ENCODE assay signal across 17 cellular contexts in genomic region chrX:112844250-112844649, GRCh38. TPM values are rescaled to one million over a fixed set of nuclear protein-coding genes. Genes with fewer than 3 reads are reported as not detected.
DNase-seq lines count a peak whose midpoint lies in the region; ATAC-seq and TF ChIP-seq lines count a peak whose summit lies in the region.
"Had no signal": no experiment of that assay in that cellular context is flagged by ENCODE, and none has a peak within 500 bp of the region (broad histone marks: within the 10 kb centered on the region; RNA-seq: fewer than 3 reads in every experiment).

No MANE protein-coding gene starts in this region.

- H3K4me3 ChIP-seq in GM12865 (ENCODE audit: low read depth, low read length), result no peak overlapping the region
- H3K4me3 ChIP-seq: smooth muscle cell had no signal

- DNase-seq in GM12865 (ENCODE audit: low read depth), result peak; percentile 28
- DNase-seq in astrocyte of the hippocampus (ENCODE audit: low read depth, low spot score), result peak; percentile 14
- no peak for DNase-seq in NCI-H774 (lab: John Stamatoyannopoulos, UW)
- DNase-seq in SK-N-DZ (ENCODE audit: low spot score), result no peak
- no peak for DNase-seq in activated naive CD4-positive, alpha-beta T cell treated with anti-CD3 and anti-CD28 coated beads, Interleukin-2, amount 50 U/mL, for 16 hours
- DNase-seq: activated B cell treated with CpG ODN at 0.5 μM for 24 hours; activated CD8-positive, alpha-beta memory T cell treated with anti-CD3 and anti-CD28 coated beads, Interleukin-2, amount 50 U/mL, for 48 hours; cerebellar nuclear complex; COR-L47; GDM1; mesendoderm; NCI-H1417 treated with DMSO at 0.1 percent for 48 hours; NCI-H446 had no signal

- peak; percentile 36 for ATAC-seq in GM18520 (IDR thresholded peaks at IDR 0.05; ENCODE audit: unreplicated experiment)
- peak; percentile 23 for ATAC-seq in HG03159 (IDR thresholded peaks at IDR 0.05; ENCODE audit: unreplicated experiment)
- ATAC-seq in GM21529 (IDR thresholded peaks at IDR 0.05; ENCODE audit: unreplicated experiment), result no peak

- no peak for TF ChIP-seq CTCF in GM12865 (IDR thresholded peaks at IDR 0.05; ENCODE audit: insufficient read depth, low read depth, low read length, missing control alignments)

RNA-seq across cellular contexts. Expression of gene AMOT, which starts 3.6 kb away (rescaled TPM):
- 9.4 and 15.3 TPM in 2 replicates for polyA plus RNA-seq in SK-N-DZ (2014; cell fraction: cytosol; rRNA removed)
- polyA plus RNA-seq in SK-N-DZ (2014; cell fraction: nucleus; rRNA removed), result 3.5 and 9.1 TPM in 2 replicates

Comparison
In these comparisons a context has a peak if more than half of its experiments do, and no peak if none do; other contexts are left out.
1. DNase-seq: peak in GM12865 (single experiment) and astrocyte of the hippocampus (single experiment); none in NCI-H774 (single experiment), SK-N-DZ (single experiment) and activated naive CD4-positive, alpha-beta T cell treated with anti-CD3 and anti-CD28 coated beads, Interleukin-2, amount 50 U/mL, for 16 hours (single experiment).